In genomic region chr19:5075603-5076002, GRCh38 we compare ENCODE assay signal across 19 cellular contexts.
DNase-seq lines count a peak whose midpoint lies in the region; ATAC-seq and TF ChIP-seq lines count a peak whose summit lies in the region.
"Had no signal": no experiment of that assay in that cellular context is flagged by ENCODE, and none has a peak within 500 bp of the region (broad histone marks: within the 10 kb centered on the region; RNA-seq: fewer than 3 reads in every experiment).

No MANE protein-coding gene starts in this region.

- H4K91ac ChIP-seq in neuronal stem cell (ENCODE audit: low read depth, low read length, poor library complexity) = no peak overlapping the region

- no peaks in the 10 kb centered on the region for H3K27me3 ChIP-seq in DND-41 (ENCODE audit: insufficient read depth, low read length, poor library complexity)
- H3K27me3 ChIP-seq in neuronal stem cell (ENCODE audit: control insufficient read depth in 3 of 3, insufficient read depth in 3 of 3, low read depth in 1 of 3, low read length in 3 of 3) = no peaks in the 10 kb centered on the region

- no peak overlapping the region for H3K9ac ChIP-seq in DND-41 (ENCODE audit: low read depth, low read length)
- peak overlapping the region; percentile 21 for H3K9ac ChIP-seq in neuronal stem cell (ENCODE audit: low read depth, low read length, poor library complexity)

- DNase-seq in DND-41 (no peak), KG1 (lab: John Stamatoyannopoulos, UW) (peak; percentile 31), neuronal stem cell (ENCODE audit: low spot score) (no peak), DMS153 (lab: John Stamatoyannopoulos, UW) (no peak)
- DNase-seq in activated gamma-delta T cell treated with anti-CD3 and anti-CD28 coated beads, Interleukin-2, amount 50 U/mL, for 16 hours (ENCODE audit: low read depth) = peak; percentile 6
- no peak for DNase-seq in activated T-helper 2 cell treated with anti-CD3 and anti-CD28 coated beads, Interferon-gamma antibody, Interleukin-2, Interleukin-4, amounts not matched to agents 10 μg/mL and 5 μg/mL and 100 μg/mL, durations not matched to agents 14 hours and 24 hours and 36 hours (ENCODE audit: low spot score)
- DNase-seq: aorta; Caco-2; effector memory CD4-positive, alpha-beta T cell; EL; left ventricle myocardium inferior; mucosa of descending colon; NCI-H1417 treated with DMSO at 0.1 percent for 48 hours; NCI-H2171 treated with DMSO at 0.1 percent for 48 hours; retina; SIG-M5; stimulated activated naive CD4-positive, alpha-beta T cell had no signal

- H3K36me3 ChIP-seq in DND-41 (ENCODE audit: insufficient read depth, low read length) = peaks cover 77% of the 10 kb centered on the region
- H3K36me3 ChIP-seq in neuronal stem cell (replicated peaks in 1 of 2; ENCODE audit: control insufficient read depth in 2 of 2, insufficient read depth in 2 of 2, low read length in 2 of 2) = peaks cover 19 to 73% of the 10 kb centered on the region in 2 donors

- H2AFZ ChIP-seq in DND-41 (ENCODE audit: low read depth, low read length) (no peak overlapping the region), neuronal stem cell (ENCODE audit: low read length) (no peak overlapping the region)

- no peak overlapping the region for H3K27ac Mint-ChIP-seq in activated T-helper 2 cell treated with anti-CD3 and anti-CD28 coated beads, Interferon-gamma antibody, Interleukin-2, Interleukin-4, amounts not matched to agents 10 μg/mL and 5 μg/mL and 100 μg/mL, durations not matched to agents 14 hours and 24 hours and 36 hours
- H3K27ac Mint-ChIP-seq: type B pancreatic cell had no signal

- H2BK120ac ChIP-seq in neuronal stem cell (ENCODE audit: low read depth, low read length) = no peak overlapping the region

- no peak overlapping the region for H2BK15ac ChIP-seq in neuronal stem cell (ENCODE audit: low read length)

- peaks cover 22% of the 10 kb centered on the region for H4K20me1 ChIP-seq in DND-41 (ENCODE audit: insufficient read depth, low read length)

- H3K4me3 ChIP-seq in DND-41 (ENCODE audit: low read depth in 1 of 2, low read length in 2 of 2) (no peak overlapping the region), neuronal stem cell (ENCODE audit: low read length in 2 of 2) (no peak overlapping the region)
- H3K4me3 ChIP-seq: left ventricle myocardium inferior, mucosa of descending colon had no signal

- 0 out of 2 replicates have a peak, but pooled peaks cover 3% of the 10 kb centered on the region for H3K79me2 ChIP-seq in DND-41 (ENCODE audit: insufficient read depth, low read length)

- no peak overlapping the region for H3K4me3 Mint-ChIP-seq in activated T-helper 2 cell treated with anti-CD3 and anti-CD28 coated beads, Interferon-gamma antibody, Interleukin-2, Interleukin-4, amounts not matched to agents 10 μg/mL and 5 μg/mL and 100 μg/mL, durations not matched to agents 14 hours and 24 hours and 36 hours (ENCODE audit: low read depth)
- H3K4me3 Mint-ChIP-seq: type B pancreatic cell had no signal

- TF ChIP-seq CTCF in DND-41 (IDR thresholded peaks at IDR 0.05; ENCODE audit: borderline replicate concordance, extremely low read depth, low read length, poor library complexity, severe bottlenecking) = no peak

- no peak overlapping the region for H2BK5ac ChIP-seq in neuronal stem cell (ENCODE audit: low read length)

- no peaks in the 10 kb centered on the region for H3K4me1 Mint-ChIP-seq in activated T-helper 2 cell treated with anti-CD3 and anti-CD28 coated beads, Interferon-gamma antibody, Interleukin-2, Interleukin-4, amounts not matched to agents 10 μg/mL and 5 μg/mL and 100 μg/mL, durations not matched to agents 14 hours and 24 hours and 36 hours (ENCODE audit: low read depth)

- intact Hi-C loops in activated T-helper 2 cell treated with anti-CD3 and anti-CD28 coated beads, Interferon-gamma antibody, Interleukin-2, Interleukin-4, amounts not matched to agents 10 μg/mL and 5 μg/mL and 100 μg/mL, durations not matched to agents 14 hours and 24 hours and 36 hours (cut with micrococcal nuclease) = no loop called here

- H2BK12ac ChIP-seq in neuronal stem cell (ENCODE audit: low read length) = no peak overlapping the region

- peaks cover 10% of the 10 kb centered on the region for H3K79me1 ChIP-seq in neuronal stem cell (ENCODE audit: low read depth, low read length)

- H3K4me2 ChIP-seq in DND-41 (ENCODE audit: insufficient read depth, low read length) (no peak overlapping the region), neuronal stem cell (ENCODE audit: insufficient read depth, low read length, poor library complexity, severe bottlenecking) (no peak overlapping the region)

- no peaks in the 10 kb centered on the region for H3K4me1 ChIP-seq in DND-41 (ENCODE audit: insufficient read depth, low read length)
- H3K4me1 ChIP-seq in neuronal stem cell (ENCODE audit: control insufficient read depth in 2 of 2, insufficient read depth in 1 of 2, low read depth in 1 of 2, low read length in 2 of 2) = no peaks in the 10 kb centered on the region
- H3K4me1 ChIP-seq: Caco-2 had no signal

- H3K9me3 ChIP-seq in DND-41 (ENCODE audit: insufficient read depth, low read length, severe bottlenecking) (no peaks in the 10 kb centered on the region), neuronal stem cell (replicated peaks in 1 of 2; ENCODE audit: control insufficient read depth in 2 of 2, insufficient read depth in 1 of 2, low read depth in 1 of 2, low read length in 2 of 2) (no peaks in the 10 kb centered on the region)
- H3K9me3 ChIP-seq: Caco-2, left ventricle myocardium inferior, mucosa of descending colon had no signal

- no peak overlapping the region; the same call in 1 of the 2 replicates for H3K27ac ChIP-seq in DND-41 (ENCODE audit: low read length)
- H3K27ac ChIP-seq in neuronal stem cell (replicated peaks; ENCODE audit: low read length) = no peak overlapping the region
- H3K27ac ChIP-seq: left ventricle myocardium inferior had no signal

- no peaks in the 10 kb centered on the region for H3K27me3 Mint-ChIP-seq in activated T-helper 2 cell treated with anti-CD3 and anti-CD28 coated beads, Interferon-gamma antibody, Interleukin-2, Interleukin-4, amounts not matched to agents 10 μg/mL and 5 μg/mL and 100 μg/mL, durations not matched to agents 14 hours and 24 hours and 36 hours (ENCODE audit: low read depth)
- H3K27me3 Mint-ChIP-seq: type B pancreatic cell had no signal

- H3K36me3 Mint-ChIP-seq in activated T-helper 2 cell treated with anti-CD3 and anti-CD28 coated beads, Interferon-gamma antibody, Interleukin-2, Interleukin-4, amounts not matched to agents 10 μg/mL and 5 μg/mL and 100 μg/mL, durations not matched to agents 14 hours and 24 hours and 36 hours (ENCODE audit: low read depth) = peaks cover 13% of the 10 kb centered on the region

- H3K4ac ChIP-seq in neuronal stem cell (ENCODE audit: low read length) = no peak overlapping the region

- peak overlapping the region; percentile 85 for H3K23ac ChIP-seq in neuronal stem cell (ENCODE audit: low read depth, low read length, poor library complexity)

- H3K14ac ChIP-seq in neuronal stem cell (ENCODE audit: low read length) = peak overlapping the region; percentile 38

- peak overlapping the region; percentile 57 for H3K18ac ChIP-seq in neuronal stem cell (ENCODE audit: low read length)

- ATAC-seq in DND-41 (ENCODE audit: insufficient read depth, low read depth) (peak; percentile 37; the same call in 2 of the 3 replicates), HG02763 (IDR thresholded peaks at IDR 0.05; ENCODE audit: unreplicated experiment) (no peak)
- ATAC-seq: mucosa of descending colon had no signal

- H3K9me3 Mint-ChIP-seq in activated T-helper 2 cell treated with anti-CD3 and anti-CD28 coated beads, Interferon-gamma antibody, Interleukin-2, Interleukin-4, amounts not matched to agents 10 μg/mL and 5 μg/mL and 100 μg/mL, durations not matched to agents 14 hours and 24 hours and 36 hours = no peaks in the 10 kb centered on the region
- H3K9me3 Mint-ChIP-seq: type B pancreatic cell had no signal

- WGBS in neuronal stem cell (ENCODE audit: extremely low coverage in 2 of 2, insufficient read length in 2 of 2, insufficient replicate concordance in 1 of 2), 2 donors = no CpG with 5 or more reads among the region's 12 CpGs

- peak overlapping the region; percentile 65 for H4K8ac ChIP-seq in neuronal stem cell (ENCODE audit: low read depth, low read length)

- H2AK5ac ChIP-seq in neuronal stem cell (ENCODE audit: low read depth, low read length) = no peak overlapping the region

Comparison
In these comparisons a context has a peak if more than half of its experiments do, and no peak if none do; other contexts are left out.
1. DNase-seq: peak in KG1 (single experiment) and activated gamma-delta T cell treated with anti-CD3 and anti-CD28 coated beads, Interleukin-2, amount 50 U/mL, for 16 hours (single experiment); none in DND-41 (single experiment), neuronal stem cell (single experiment), activated T-helper 2 cell treated with anti-CD3 and anti-CD28 coated beads, Interferon-gamma antibody, Interleukin-2, Interleukin-4, amounts not matched to agents 10 μg/mL and 5 μg/mL and 100 μg/mL, durations not matched to agents 14 hours and 24 hours and 36 hours (single experiment) and DMS153 (single experiment).